29 cellular contexts compared by ENCODE assay signal in the genomic region with DNA sequence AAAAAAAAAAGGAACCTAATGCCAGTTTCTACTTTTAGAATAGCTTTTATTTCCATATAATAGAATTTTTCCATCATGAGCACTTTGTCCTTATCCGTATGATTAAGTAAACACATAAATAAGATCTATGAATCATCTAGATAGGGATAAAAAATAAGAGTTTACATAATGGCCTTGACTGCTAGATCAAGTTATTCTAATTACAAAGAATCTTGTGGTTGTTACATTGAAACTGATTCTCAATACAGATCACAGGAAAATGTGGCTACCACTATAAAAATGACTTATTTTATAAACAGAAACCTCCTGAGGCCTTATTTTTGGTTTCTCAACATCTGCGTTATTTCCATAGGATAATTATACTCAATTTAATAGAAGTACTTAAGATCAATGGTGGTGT.
"Had no signal": no experiment of that assay in that cellular context is flagged by ENCODE, and none has a peak within 500 bp of the region (broad histone marks: within the 10 kb centered on the region; RNA-seq: fewer than 3 reads in every experiment).

No MANE protein-coding gene starts in this region.

- H3K27ac Mint-ChIP-seq: activated B cell treated with CpG ODN at 0.5 μM for 24 hours; activated CD4-positive, alpha-beta memory T cell treated with anti-CD3 and anti-CD28 coated beads, Interleukin-2, amount 10 ng/mL, durations not matched to agents 7 days and 5 days; activated CD8-positive, alpha-beta memory T cell treated with anti-CD3 and anti-CD28 coated beads, Interleukin-2, amount 10 ng/mL, durations not matched to agents 7 days and 5 days; activated naive CD8-positive, alpha-beta T cell treated with anti-CD3 and anti-CD28 coated beads for 36 hours had no signal

- ATAC-seq: activated CD8-positive, alpha-beta memory T cell treated with anti-CD3 and anti-CD28 coated beads, Interleukin-2, amount 10 ng/mL, durations not matched to agents 7 days and 5 days had no signal

- H3K27me3 Mint-ChIP-seq: activated B cell treated with CpG ODN at 0.5 μM for 24 hours; activated CD4-positive, alpha-beta memory T cell treated with anti-CD3 and anti-CD28 coated beads, Interleukin-2, amount 10 ng/mL, durations not matched to agents 7 days and 5 days; activated CD8-positive, alpha-beta memory T cell treated with anti-CD3 and anti-CD28 coated beads, Interleukin-2, amount 10 ng/mL, durations not matched to agents 7 days and 5 days; activated naive CD8-positive, alpha-beta T cell treated with anti-CD3 and anti-CD28 coated beads for 36 hours had no signal

- H3K9me3 Mint-ChIP-seq: activated B cell treated with CpG ODN at 0.5 μM for 24 hours; activated CD4-positive, alpha-beta memory T cell treated with anti-CD3 and anti-CD28 coated beads, Interleukin-2, amount 10 ng/mL, durations not matched to agents 7 days and 5 days; activated naive CD8-positive, alpha-beta T cell treated with anti-CD3 and anti-CD28 coated beads for 36 hours had no signal

- DNase-seq: activated B cell treated with CpG ODN at 0.5 μM for 24 hours; activated CD4-positive, alpha-beta memory T cell treated with anti-CD3 and anti-CD28 coated beads, Interleukin-2, amount 10 ng/mL, durations not matched to agents 7 days and 5 days; activated CD4-positive, alpha-beta T cell treated with anti-CD3 and anti-CD28 coated beads for 1 hour; activated CD4-positive, alpha-beta T cell treated with anti-CD3 and anti-CD28 coated beads for 48 hours; activated CD8-positive, alpha-beta memory T cell treated with anti-CD3 and anti-CD28 coated beads for 24 hours; activated CD8-positive, alpha-beta memory T cell treated with anti-CD3 and anti-CD28 coated beads, Interleukin-2, amount 10 ng/mL, durations not matched to agents 7 days and 5 days; activated CD8-positive, alpha-beta memory T cell treated with anti-CD3 and anti-CD28 coated beads, Interleukin-2, amount 50 U/mL, for 48 hours; activated effector memory CD4-positive, alpha-beta T cell treated with anti-CD3 and anti-CD28 coated beads, Interleukin-2, amount 50 U/mL, for 16 hours; activated naive CD4-positive, alpha-beta T cell; activated naive CD4-positive, alpha-beta T cell treated with anti-CD3 and anti-CD28 coated beads, Interleukin-2, amount 50 U/mL, for 16 hours; activated naive CD8-positive, alpha-beta T cell treated with anti-CD3 and anti-CD28 coated beads for 36 hours; activated T-cell treated with anti-CD3 and anti-CD28 coated beads, Interleukin-2, amount 50 U/mL, for 48 hours; anterior cingulate cortex; brain microvascular endothelial cell; central memory CD4-positive, alpha-beta T cell; NCI-H1105 treated with DMSO at 0.1 percent for 48 hours; NCI-H1436; NCI-H1694; NCI-H1930; NCI-H2107; NCI-H2171; NCI-H510A; NCI-H526; NCI-H748 treated with DMSO at 0.1 percent for 48 hours; NK-92 treated with Interleukin-12 subunit alpha and Interleukin-12 subunit beta, amount 100 ng/mL, for 24 hours; Right ventricle myocardium superior; SW 1271; T-helper 9 cell had no signal

- H3K27me3 ChIP-seq: brain microvascular endothelial cell had no signal

- H3K27ac ChIP-seq: brain microvascular endothelial cell, VCaP had no signal

- H3K4me3 Mint-ChIP-seq: activated B cell treated with CpG ODN at 0.5 μM for 24 hours; activated CD4-positive, alpha-beta memory T cell treated with anti-CD3 and anti-CD28 coated beads, Interleukin-2, amount 10 ng/mL, durations not matched to agents 7 days and 5 days; activated CD8-positive, alpha-beta memory T cell treated with anti-CD3 and anti-CD28 coated beads, Interleukin-2, amount 10 ng/mL, durations not matched to agents 7 days and 5 days; activated naive CD8-positive, alpha-beta T cell treated with anti-CD3 and anti-CD28 coated beads for 36 hours had no signal
